8 cellular contexts compared by ENCODE assay signal in genomic region chr5:10354048-10354872, GRCh38. TPM values are rescaled to one million over a fixed set of nuclear protein-coding genes. Genes with fewer than 3 reads are reported as not detected.
DNase-seq lines count a peak whose midpoint lies in the region; ATAC-seq lines count a peak whose summit lies in the region.

No MANE protein-coding gene starts in this region.

- CTCF ChIA-PET in CD4-positive, alpha-beta memory T cell (lab: Charles Lee; ENCODE audit: partially characterized antibody), result no interaction called here

- peak overlapping the region; percentile 93 to 100 (median 99) for H3K4me3 Mint-ChIP-seq in CD4-positive, alpha-beta memory T cell

- H3K27me3 Mint-ChIP-seq in CD4-positive, alpha-beta memory T cell, result no peaks in the 10 kb centered on the region

- peak; percentile 35 to 66 (median 46) for DNase-seq in CD4-positive, alpha-beta memory T cell
- DNase-seq in HT-29 (ENCODE audit: low spot score), result peak; percentile 70
- peak; percentile 58 for DNase-seq in SK-N-DZ (ENCODE audit: low spot score)
- no peak for DNase-seq in mucosa of gallbladder (ENCODE audit: low spot score)

- peak overlapping the region; percentile 83 for H3K27ac ChIP-seq in CD4-positive, alpha-beta memory T cell (ENCODE audit: low read depth, low read length)
- H3K27ac ChIP-seq in angular gyrus (ENCODE audit: low read depth, low read length), result peak overlapping the region; percentile 92
- peak overlapping the region; percentile 93 to 100 (median 98) for H3K27ac ChIP-seq in skin epidermis

- H3K36me3 Mint-ChIP-seq in CD4-positive, alpha-beta memory T cell, result peaks cover 0 to 17% of the 10 kb centered on the region in 2 donors

- peak; percentile 11 for ATAC-seq in GM19467 (IDR thresholded peaks at IDR 0.05; ENCODE audit: unreplicated experiment)

- H3K27ac Mint-ChIP-seq in CD4-positive, alpha-beta memory T cell, result peak overlapping the region; percentile 95 to 100 (median 99)

- POLR2A ChIA-PET in CD4-positive, alpha-beta memory T cell (lab: Charles Lee; ENCODE audit: partially characterized antibody), result interaction anchor here (1.0 to 4.0 kb wide), 19 partner anchors 8 to 405 kb away, joined by 3 to 45 read pairs (median 4); partner anchors contain the start of genes ATPSCKMT, CCT5 and ROPN1L

- H3K27me3 ChIP-seq in CD4-positive, alpha-beta memory T cell (ENCODE audit: insufficient read depth, low read length), result no peaks in the 10 kb centered on the region

- H3K4me1 ChIP-seq in CD4-positive, alpha-beta memory T cell (ENCODE audit: insufficient read depth, low read length), result peaks cover 55% of the 10 kb centered on the region

- no peaks in the 10 kb centered on the region for H3K9me3 ChIP-seq in CD4-positive, alpha-beta memory T cell (ENCODE audit: control insufficient read depth in 1 of 2, low read length in 2 of 2)

- H3K4me1 Mint-ChIP-seq in CD4-positive, alpha-beta memory T cell, result peaks cover 31 to 60% (median 40%) of the 10 kb centered on the region in 4 donors

- H3K9me3 Mint-ChIP-seq in CD4-positive, alpha-beta memory T cell, result no peaks in the 10 kb centered on the region

- H3K36me3 ChIP-seq in CD4-positive, alpha-beta memory T cell (ENCODE audit: insufficient read depth, low read length), result no peaks in the 10 kb centered on the region

- intact Hi-C loops in CD4-positive, alpha-beta memory T cell (cut with micrococcal nuclease), result loop anchor here (2.0 kb wide), 1 partner anchor 211 kb away; the partner anchor contains the start of gene ANKRD33B

- peak overlapping the region; percentile 67 to 85 for H3K4me3 ChIP-seq in CD4-positive, alpha-beta memory T cell (ENCODE audit: low read length in 2 of 2)
- peak overlapping the region; percentile 82 for H3K4me3 ChIP-seq in iPS-11a (ENCODE audit: low read depth, low read length)
- H3K4me3 ChIP-seq in skin epidermis, result peak overlapping the region; percentile 68 to 99 (median 95)

RNA-seq across cellular contexts. Expression of gene MARCHF6, which starts 0.8 kb away (rescaled TPM):
- 100 to 1,000 TPM; 195 to 203 TPM for total RNA-seq in CD4-positive, alpha-beta memory T cell
- 10 to 100 TPM; 25.4 to 58.1 TPM for polyA plus RNA-seq in CD4-positive, alpha-beta memory T cell
- 83.0 and 107 TPM in 2 replicates for total RNA-seq in HT-29 (2014; rRNA removed; shearing (Covaris generic))
- polyA plus RNA-seq in SK-N-DZ (2014; cell fraction: cytosol; rRNA removed), result 83.8 and 85.0 TPM in 2 replicates
- polyA plus RNA-seq in SK-N-DZ (2014; cell fraction: nucleus; rRNA removed), result 151 and 216 TPM in 2 replicates
- total RNA-seq in mucosa of gallbladder, result 163 TPM

RNA-seq across cellular contexts. Expression of gene CMBL, which starts 46.6 kb away (rescaled TPM):
- 1 to 10 TPM; 1.5 to 1.9 TPM for total RNA-seq in CD4-positive, alpha-beta memory T cell
- polyA plus RNA-seq in CD4-positive, alpha-beta memory T cell, result under 1 TPM in 1 of 2 donors, not detected in 1; 0.33 TPM
- total RNA-seq in HT-29 (2014; rRNA removed; shearing (Covaris generic)), result 8.7 and 12.9 TPM in 2 replicates
- polyA plus RNA-seq in SK-N-DZ (2014; cell fraction: cytosol; rRNA removed), result 2.3 and 3.7 TPM in 2 replicates
- 0.60 and 0.94 TPM in 2 replicates for polyA plus RNA-seq in SK-N-DZ (2014; cell fraction: nucleus; rRNA removed)
- 90.1 TPM for total RNA-seq in mucosa of gallbladder
